15 cellular contexts compared by ENCODE assay signal in the genomic region with DNA sequence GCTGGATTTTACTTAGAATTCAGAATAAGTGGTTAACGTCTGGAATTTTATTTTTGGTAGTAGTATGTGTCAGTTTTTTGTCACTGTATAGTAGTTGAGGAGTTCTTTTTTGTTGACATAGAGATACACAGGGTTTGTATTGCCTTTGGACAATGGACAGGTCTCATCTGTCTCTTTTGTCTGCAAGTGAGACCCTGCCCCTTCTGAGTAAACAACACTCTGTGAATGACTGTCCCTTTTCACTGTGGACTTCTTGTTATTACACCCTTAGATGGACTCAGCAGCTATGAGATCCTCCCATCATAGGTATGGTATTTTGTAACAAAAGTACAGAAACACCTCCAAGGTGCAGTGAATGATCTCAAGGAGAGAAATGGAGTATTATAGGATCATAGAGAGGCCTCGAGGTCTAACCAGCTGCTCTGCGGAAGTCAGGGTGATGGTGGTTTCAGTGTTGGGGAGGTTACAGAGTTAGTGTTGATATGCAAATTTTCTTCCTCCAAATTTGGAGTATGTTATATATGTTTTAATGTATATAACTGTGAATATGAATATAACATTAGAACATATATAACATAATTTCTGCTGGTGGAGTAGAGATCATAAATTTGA. TPM values are rescaled to one million over a fixed set of nuclear protein-coding genes. Genes with fewer than 3 reads are reported as not detected.
DNase-seq lines count a peak whose midpoint lies in the region; ATAC-seq and TF ChIP-seq lines count a peak whose summit lies in the region.
"Had no signal": no experiment of that assay in that cellular context is flagged by ENCODE, and none has a peak within 500 bp of the region (broad histone marks: within the 10 kb centered on the region; RNA-seq: fewer than 3 reads in every experiment).

No MANE protein-coding gene starts in this region.

- 35 to 50% (median 44%) methylated on average over 3 of the region's 3 CpGs for WGBS in stomach, 5 donors

- intact Hi-C loops in activated CD8-positive, alpha-beta T cell treated with anti-CD3 and anti-CD28 coated beads for 36 hours (cut with micrococcal nuclease): no loop called here
- intact Hi-C loops in stomach (cut with DNase I; ENCODE audit: low total_unique reads): no loop called here

- H4K20me1 ChIP-seq in GM23338 (replicated peaks; ENCODE audit: insufficient read depth): peaks cover 93% of the 10 kb centered on the region

- H3K27ac ChIP-seq in GM23338 (ENCODE audit: low read depth) (no peak overlapping the region), stomach (no peak overlapping the region)
- H3K27ac ChIP-seq: epithelial cell of prostate, thoracic aorta had no signal

- no peak overlapping the region for H3K27ac Mint-ChIP-seq in GM23338
- H3K27ac Mint-ChIP-seq in activated CD8-positive, alpha-beta T cell treated with anti-CD3 and anti-CD28 coated beads for 36 hours: peak overlapping the region; percentile 66
- H3K27ac Mint-ChIP-seq in naive thymus-derived CD8-positive, alpha-beta T cell: peak overlapping the region in 9 of 10 donors; percentile 37 to 79 (median 73)

- peaks cover 52% of the 10 kb centered on the region for H3K4me1 ChIP-seq in GM23338 (ENCODE audit: insufficient read depth)
- peaks cover 74 to 98% (median 93%) of the 10 kb centered on the region in 4 donors for H3K4me1 ChIP-seq in stomach

- TF ChIP-seq POLR2A in stomach (IDR thresholded peaks at IDR 0.05): no peak

- POLR2A ChIA-PET in activated CD8-positive, alpha-beta T cell treated with anti-CD3 and anti-CD28 coated beads for 36 hours (lab: Charles Lee): interaction anchor here (0.9 to 1.0 kb wide), 2 partner anchors 42 to 66 kb away, joined by 3 read pairs; no protein-coding TSS in a partner anchor
- POLR2A ChIA-PET in naive thymus-derived CD8-positive, alpha-beta T cell (lab: Charles Lee): no interaction called here

- TF ChIP-seq CTCF in GM23338 (conservative IDR thresholded peaks at IDR 0.05; ENCODE audit: low read depth in 2 of 2) (no peak), stomach (IDR thresholded peaks at IDR 0.05) (no peak)
- TF ChIP-seq CTCF in activated CD8-positive, alpha-beta T cell treated with anti-CD3 and anti-CD28 coated beads for 36 hours (IDR thresholded peaks at IDR 0.05): no peak

- peak overlapping the region; percentile 23; the same call in 1 of the 2 replicates for H3K4me2 ChIP-seq in GM23338

- H3K27me3 Mint-ChIP-seq in GM23338 (ENCODE audit: insufficient read depth, low read depth, poor library complexity): peaks cover 10% of the 10 kb centered on the region
- no peaks in the 10 kb centered on the region for H3K27me3 Mint-ChIP-seq in activated CD8-positive, alpha-beta T cell treated with anti-CD3 and anti-CD28 coated beads for 36 hours
- H3K27me3 Mint-ChIP-seq in naive thymus-derived CD8-positive, alpha-beta T cell: no peaks in the 10 kb centered on the region

- no peaks in the 10 kb centered on the region for H3K9me3 ChIP-seq in stomach
- H3K9me3 ChIP-seq: body of pancreas, thoracic aorta had no signal

- DNase-seq in NCI-H345 (lab: John Stamatoyannopoulos, UW) (peak; percentile 10), NCI-H345 treated with DMSO at 0.1 percent for 48 hours (lab: John Stamatoyannopoulos, UW; ENCODE audit: unreplicated experiment) (no peak), GM23338 (ENCODE audit: low spot score) (no peak), NCI-H2107 treated with DMSO at 0.1 percent for 48 hours (lab: John Stamatoyannopoulos, UW; ENCODE audit: unreplicated experiment) (no peak), stomach (no peak)
- peak; percentile 48 for DNase-seq in activated CD8-positive, alpha-beta T cell treated with anti-CD3 and anti-CD28 coated beads for 36 hours
- DNase-seq in naive thymus-derived CD8-positive, alpha-beta T cell: peak in 2 of 10 donors; percentile 22 to 27
- DNase-seq: activated CD4-positive, alpha-beta T cell treated with anti-CD3 and anti-CD28 coated beads, Interleukin-2, amount 50 U/mL, for 4 hours; body of pancreas; NCI-H1048; NCI-H524; SIG-M5 had no signal

- no peak overlapping the region; the same call in 2 of the 3 replicates for H3K4me3 Mint-ChIP-seq in GM23338
- peak overlapping the region; percentile 14 for H3K4me3 Mint-ChIP-seq in activated CD8-positive, alpha-beta T cell treated with anti-CD3 and anti-CD28 coated beads for 36 hours
- H3K4me3 Mint-ChIP-seq in naive thymus-derived CD8-positive, alpha-beta T cell: peak overlapping the region; percentile 6 to 86 (median 60)

- H3K4me3 ChIP-seq in GM23338: no peak overlapping the region
- no peak overlapping the region for H3K4me3 ChIP-seq in stomach
- H3K4me3 ChIP-seq: body of pancreas, thoracic aorta had no signal

- no peak overlapping the region for H2AFZ ChIP-seq in GM23338

- peaks cover 10% of the 10 kb centered on the region; the same call in 1 of the 2 replicates for H3F3A ChIP-seq in GM23338 (replicated peaks; ENCODE audit: low read depth)

- CTCF ChIA-PET in activated CD8-positive, alpha-beta T cell treated with anti-CD3 and anti-CD28 coated beads for 36 hours (lab: Charles Lee): no interaction called here

- peaks cover 3% of the 10 kb centered on the region; the same call in 1 of the 2 replicates for H3K36me3 ChIP-seq in GM23338 (ENCODE audit: insufficient read depth)
- H3K36me3 ChIP-seq in stomach: peaks cover 0 to 5% (median 0%) of the 10 kb centered on the region in 4 donors
- H3K36me3 ChIP-seq: thoracic aorta had no signal

- no peaks in the 10 kb centered on the region for H3K9me3 Mint-ChIP-seq in GM23338
- H3K9me3 Mint-ChIP-seq in activated CD8-positive, alpha-beta T cell treated with anti-CD3 and anti-CD28 coated beads for 36 hours: no peaks in the 10 kb centered on the region
- H3K9me3 Mint-ChIP-seq in naive thymus-derived CD8-positive, alpha-beta T cell: no peaks in the 10 kb centered on the region

- H3K36me3 Mint-ChIP-seq in GM23338 (ENCODE audit: low read depth): peaks cover 28% of the 10 kb centered on the region
- peaks cover 45% of the 10 kb centered on the region for H3K36me3 Mint-ChIP-seq in activated CD8-positive, alpha-beta T cell treated with anti-CD3 and anti-CD28 coated beads for 36 hours (ENCODE audit: low read depth)
- H3K36me3 Mint-ChIP-seq in naive thymus-derived CD8-positive, alpha-beta T cell: peaks cover 0 to 47% (median 4%) of the 10 kb centered on the region in 3 donors

- no peaks in the 10 kb centered on the region for H3K27me3 ChIP-seq in GM23338 (ENCODE audit: insufficient read depth)
- no peaks in the 10 kb centered on the region for H3K27me3 ChIP-seq in stomach
- H3K27me3 ChIP-seq: body of pancreas had no signal

- no peak for TF ChIP-seq EP300 in stomach (IDR thresholded peaks at IDR 0.05)

- H3K4me1 Mint-ChIP-seq in GM23338: peaks cover 62% of the 10 kb centered on the region
- H3K4me1 Mint-ChIP-seq in activated CD8-positive, alpha-beta T cell treated with anti-CD3 and anti-CD28 coated beads for 36 hours (ENCODE audit: low read depth): peaks cover 88% of the 10 kb centered on the region
- peaks cover 56 to 96% (median 94%) of the 10 kb centered on the region in 4 donors for H3K4me1 Mint-ChIP-seq in naive thymus-derived CD8-positive, alpha-beta T cell

- ATAC-seq in GM23338 (no peak), GM18517 (IDR thresholded peaks at IDR 0.05; ENCODE audit: unreplicated experiment) (no peak)
- peak; percentile 36 for ATAC-seq in activated CD8-positive, alpha-beta T cell treated with anti-CD3 and anti-CD28 coated beads for 36 hours
- peak; percentile 58 to 61 for ATAC-seq in naive thymus-derived CD8-positive, alpha-beta T cell

- peaks cover 100% of the 10 kb centered on the region for H3K79me2 ChIP-seq in GM23338 (replicated peaks; ENCODE audit: insufficient read depth)

- no peaks in the 10 kb centered on the region for H3K9me2 ChIP-seq in GM23338 (ENCODE audit: insufficient read depth)

TF ChIP-seq in GM23338, 12 proteins besides CTCF, POLR2A, EP300 and RAD21 (continues in another document):
- no peak for TF ChIP-seq STAT1 (IDR thresholded peaks at IDR 0.05; ENCODE audit: unreplicated experiment)
- no peak for TF ChIP-seq NANOG (IDR thresholded peaks at IDR 0.05; ENCODE audit: borderline replicate concordance)
- TF ChIP-seq, protein P1, sequence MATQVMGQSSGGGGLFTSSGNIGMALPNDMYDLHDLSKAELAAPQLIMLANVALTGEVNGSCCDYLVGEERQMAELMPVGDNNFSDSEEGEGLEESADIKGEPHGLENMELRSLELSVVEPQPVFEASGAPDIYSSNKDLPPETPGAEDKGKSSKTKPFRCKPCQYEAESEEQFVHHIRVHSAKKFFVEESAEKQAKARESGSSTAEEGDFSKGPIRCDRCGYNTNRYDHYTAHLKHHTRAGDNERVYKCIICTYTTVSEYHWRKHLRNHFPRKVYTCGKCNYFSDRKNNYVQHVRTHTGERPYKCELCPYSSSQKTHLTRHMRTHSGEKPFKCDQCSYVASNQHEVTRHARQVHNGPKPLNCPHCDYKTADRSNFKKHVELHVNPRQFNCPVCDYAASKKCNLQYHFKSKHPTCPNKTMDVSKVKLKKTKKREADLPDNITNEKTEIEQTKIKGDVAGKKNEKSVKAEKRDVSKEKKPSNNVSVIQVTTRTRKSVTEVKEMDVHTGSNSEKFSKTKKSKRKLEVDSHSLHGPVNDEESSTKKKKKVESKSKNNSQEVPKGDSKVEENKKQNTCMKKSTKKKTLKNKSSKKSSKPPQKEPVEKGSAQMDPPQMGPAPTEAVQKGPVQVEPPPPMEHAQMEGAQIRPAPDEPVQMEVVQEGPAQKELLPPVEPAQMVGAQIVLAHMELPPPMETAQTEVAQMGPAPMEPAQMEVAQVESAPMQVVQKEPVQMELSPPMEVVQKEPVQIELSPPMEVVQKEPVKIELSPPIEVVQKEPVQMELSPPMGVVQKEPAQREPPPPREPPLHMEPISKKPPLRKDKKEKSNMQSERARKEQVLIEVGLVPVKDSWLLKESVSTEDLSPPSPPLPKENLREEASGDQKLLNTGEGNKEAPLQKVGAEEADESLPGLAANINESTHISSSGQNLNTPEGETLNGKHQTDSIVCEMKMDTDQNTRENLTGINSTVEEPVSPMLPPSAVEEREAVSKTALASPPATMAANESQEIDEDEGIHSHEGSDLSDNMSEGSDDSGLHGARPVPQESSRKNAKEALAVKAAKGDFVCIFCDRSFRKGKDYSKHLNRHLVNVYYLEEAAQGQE (IDR thresholded peaks at IDR 0.05; ENCODE audit: unreplicated experiment): no peak
- no peak for TF ChIP-seq POLR2AphosphoS5 (IDR thresholded peaks at IDR 0.05; ENCODE audit: low read depth)
- TF ChIP-seq JUNB (IDR thresholded peaks at IDR 0.05; ENCODE audit: unreplicated experiment): no peak

RNA-seq across cellular contexts. Expression of gene PPP6R3, which starts 7.8 kb away (rescaled TPM):
- 220 and 268 TPM in 2 replicates for total RNA-seq in GM23338 (2014; rRNA removed; shearing (Covaris generic))
- polyA plus RNA-seq in GM23338 (2016; fragmentation: Nextera tagmentation; extraction: Ambion mirVana) (138 and 170 TPM in 2 replicates), stomach (10 to 100 TPM; 19.5 to 23.9 (median 22.5) TPM)
- total RNA-seq in activated CD8-positive, alpha-beta T cell treated with anti-CD3 and anti-CD28 coated beads for 36 hours: 100 to 1,000 TPM in 1 of 2 experiments, 10 to 100 TPM in 1; 95.4 to 103 TPM
- 100 to 1,000 TPM; 154 to 169 TPM for total RNA-seq in naive thymus-derived CD8-positive, alpha-beta T cell
- 10 to 100 TPM; 44.0 to 46.6 (median 45.1) TPM for polyA plus RNA-seq in naive thymus-derived CD8-positive, alpha-beta T cell
- 100 to 1,000 TPM in 4 of 5 donors, 10 to 100 TPM in 1; 95.7 to 236 (median 140) TPM for total RNA-seq in stomach

Comparison
In these comparisons a context has a peak if more than half of its experiments do, and no peak if none do; other contexts are left out.
1. DNase-seq: peak in NCI-H345 (single experiment) and activated CD8-positive, alpha-beta T cell treated with anti-CD3 and anti-CD28 coated beads for 36 hours (single experiment); none in NCI-H345 treated with DMSO at 0.1 percent for 48 hours (single experiment), GM23338 (single experiment), NCI-H2107 treated with DMSO at 0.1 percent for 48 hours (single experiment) and stomach (single experiment).
2. ATAC-seq: peak in activated CD8-positive, alpha-beta T cell treated with anti-CD3 and anti-CD28 coated beads for 36 hours (single experiment) and naive thymus-derived CD8-positive, alpha-beta T cell (2 of 2); none in GM23338 (single experiment) and GM18517 (single experiment).